ENCODE assay signal across 8 cellular contexts in the genomic region with DNA sequence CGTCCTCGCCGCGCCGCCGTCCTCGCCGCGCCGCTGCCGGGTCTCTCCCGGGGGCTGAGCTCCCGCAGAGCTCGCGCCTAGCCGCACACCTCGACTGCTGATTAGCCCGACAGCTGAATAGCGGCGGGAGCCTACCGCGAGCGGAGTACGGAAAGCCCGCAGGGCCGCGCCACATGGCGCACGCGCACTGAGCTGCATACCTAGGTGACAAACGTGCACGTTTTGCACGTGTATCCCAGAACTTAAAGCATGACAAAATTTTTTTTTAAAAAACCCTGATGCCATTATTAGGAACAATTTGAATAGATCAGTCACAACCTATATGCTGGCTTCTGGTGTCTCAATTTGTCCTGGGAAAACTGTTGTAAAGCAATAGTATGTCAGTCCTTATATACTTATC. TPM values are rescaled to one million over a fixed set of nuclear protein-coding genes. Genes with fewer than 3 reads are reported as not detected.
DNase-seq lines count a peak whose midpoint lies in the region; ATAC-seq, FAIRE-seq and TF ChIP-seq lines count a peak whose summit lies in the region.

A gene with protein sequence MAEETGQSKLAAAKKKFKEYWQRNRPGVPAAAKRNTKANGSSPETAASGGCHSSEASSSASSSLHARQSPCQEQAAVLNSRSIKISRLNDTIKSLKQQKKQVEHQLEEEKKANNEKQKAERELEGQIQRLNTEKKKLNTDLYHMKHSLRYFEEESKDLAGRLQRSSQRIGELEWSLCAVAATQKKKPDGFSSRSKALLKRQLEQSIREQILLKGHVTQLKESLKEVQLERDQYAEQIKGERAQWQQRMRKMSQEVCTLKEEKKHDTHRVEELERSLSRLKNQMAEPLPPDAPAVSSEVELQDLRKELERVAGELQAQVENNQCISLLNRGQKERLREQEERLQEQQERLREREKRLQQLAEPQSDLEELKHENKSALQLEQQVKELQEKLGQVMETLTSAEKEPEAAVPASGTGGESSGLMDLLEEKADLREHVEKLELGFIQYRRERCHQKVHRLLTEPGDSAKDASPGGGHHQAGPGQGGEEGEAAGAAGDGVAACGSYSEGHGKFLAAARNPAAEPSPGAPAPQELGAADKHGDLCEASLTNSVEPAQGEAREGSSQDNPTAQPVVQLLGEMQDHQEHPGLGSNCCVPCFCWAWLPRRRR (minus strand): TSS at position 122 of the 400 bp plus-strand sequence. CDS start 48,117 bp downstream, outside the sequence.

- H3K27me3 Mint-ChIP-seq in activated CD4-positive, alpha-beta memory T cell treated with anti-CD3 and anti-CD28 coated beads for 36 hours = no peaks in the 10 kb centered on the region

- CTCF ChIA-PET in activated CD4-positive, alpha-beta memory T cell treated with anti-CD3 and anti-CD28 coated beads for 36 hours (lab: Charles Lee) = interaction anchor here (1.2 to 1.6 kb wide), 2 partner anchors 70 to 94 kb away, joined by 4 read pairs; a partner anchor contains a TSS

- DNase-seq in GM12892 (ENCODE audit: insufficient read length) (peak; percentile 43), NCI-H2227 (lab: John Stamatoyannopoulos, UW; ENCODE audit: unreplicated experiment) (peak; percentile 83), medulla oblongata (ENCODE audit: extremely low spot score) (peak; percentile 29), DMS53 treated with DMSO at 0.1 percent for 48 hours (lab: John Stamatoyannopoulos, UW; ENCODE audit: unreplicated experiment) (no peak)
- peak; percentile 74 for DNase-seq in activated CD4-positive, alpha-beta memory T cell treated with anti-CD3 and anti-CD28 coated beads for 36 hours
- DNase-seq in stimulated activated CD4-positive, alpha-beta T cell treated with anti-CD3 and anti-CD28 coated beads, TNF-alpha, amount 100 ng/mL, for 48 hours (ENCODE audit: low read depth in 3 of 3) = peak; percentile 74 to 80 (median 77)

- peak within 1 kb of the TSS; percentile 37 for H3K4me3 ChIP-seq in ectodermal cell (ENCODE audit: insufficient read depth, low read depth, low read length)

- peak within 1 kb of the TSS; percentile 69 for H3K27ac Mint-ChIP-seq in activated CD4-positive, alpha-beta memory T cell treated with anti-CD3 and anti-CD28 coated beads for 36 hours

- H3K27me3 ChIP-seq in ectodermal cell (ENCODE audit: control insufficient read depth, insufficient read depth, low read length, poor library complexity, severe bottlenecking) = peaks cover 30% of the 10 kb centered on the region

- H3K4me3 Mint-ChIP-seq in activated CD4-positive, alpha-beta memory T cell treated with anti-CD3 and anti-CD28 coated beads for 36 hours = peak within 1 kb of the TSS; percentile 81

- 1 to 2% methylated on average over 33 of the region's 33 CpGs for WGBS in ectodermal cell, 2 experiments

- peak; percentile 42; the same call in 1 of the 2 replicates for TF ChIP-seq POLR2A in GM12892 (IDR thresholded peaks at IDR 0.05; ENCODE audit: low read depth, low read length)

- H3K27ac ChIP-seq in ectodermal cell (ENCODE audit: insufficient read depth, low read depth, low read length, poor library complexity, severe bottlenecking) = no peak within 1 kb of the TSS

- H3K4me1 Mint-ChIP-seq in activated CD4-positive, alpha-beta memory T cell treated with anti-CD3 and anti-CD28 coated beads for 36 hours (ENCODE audit: low read depth) = peaks cover 4% of the 10 kb centered on the region

- intact Hi-C loops in activated CD4-positive, alpha-beta memory T cell treated with anti-CD3 and anti-CD28 coated beads for 36 hours (cut with micrococcal nuclease) = loop anchor here (5.0 to 10.0 kb wide), 2 partner anchors 95 to 193 kb away; a partner anchor contains a TSS

- POLR2A ChIA-PET in activated CD4-positive, alpha-beta memory T cell treated with anti-CD3 and anti-CD28 coated beads for 36 hours (lab: Charles Lee) = no interaction called here

- no peaks in the 10 kb centered on the region for H3K4me1 ChIP-seq in ectodermal cell (ENCODE audit: control insufficient read depth, insufficient read depth, low read length)

- no peaks in the 10 kb centered on the region for H3K9me3 Mint-ChIP-seq in activated CD4-positive, alpha-beta memory T cell treated with anti-CD3 and anti-CD28 coated beads for 36 hours

- peak; percentile 59 for ATAC-seq in HG02943 (IDR thresholded peaks at IDR 0.05; ENCODE audit: low read depth, unreplicated experiment)

- no peaks in the 10 kb centered on the region for H3K36me3 ChIP-seq in ectodermal cell (ENCODE audit: control insufficient read depth, insufficient read depth, low read length)

- FAIRE-seq in GM12892 (lab: Jason Lieb, UNC) = no peak

- H3K36me3 Mint-ChIP-seq in activated CD4-positive, alpha-beta memory T cell treated with anti-CD3 and anti-CD28 coated beads for 36 hours = no peaks in the 10 kb centered on the region

- no peaks in the 10 kb centered on the region for H3K9me3 ChIP-seq in ectodermal cell (ENCODE audit: control insufficient read depth, low read length)

RNA-seq across cellular contexts. Expression of the gene that starts here (rescaled TPM):
- 171 TPM for polyA plus RNA-seq in GM12892 (2012; ENCODE audit: missing spikeins)
- total RNA-seq in activated CD4-positive, alpha-beta memory T cell treated with anti-CD3 and anti-CD28 coated beads for 36 hours = 10 to 100 TPM; 65.3 to 72.9 TPM
- polyA plus RNA-seq in ectodermal cell (2013, experiment 1 of 4) = 43.0 TPM
- polyA plus RNA-seq in ectodermal cell (2013, experiment 2 of 4) = 47.4 TPM
- polyA plus RNA-seq in ectodermal cell (2013, experiment 3 of 4) = 41.5 TPM
- 44.1 TPM for polyA plus RNA-seq in ectodermal cell (2013, experiment 4 of 4)
